ENCODE assay signal across 1 cellular context in the genomic region with DNA sequence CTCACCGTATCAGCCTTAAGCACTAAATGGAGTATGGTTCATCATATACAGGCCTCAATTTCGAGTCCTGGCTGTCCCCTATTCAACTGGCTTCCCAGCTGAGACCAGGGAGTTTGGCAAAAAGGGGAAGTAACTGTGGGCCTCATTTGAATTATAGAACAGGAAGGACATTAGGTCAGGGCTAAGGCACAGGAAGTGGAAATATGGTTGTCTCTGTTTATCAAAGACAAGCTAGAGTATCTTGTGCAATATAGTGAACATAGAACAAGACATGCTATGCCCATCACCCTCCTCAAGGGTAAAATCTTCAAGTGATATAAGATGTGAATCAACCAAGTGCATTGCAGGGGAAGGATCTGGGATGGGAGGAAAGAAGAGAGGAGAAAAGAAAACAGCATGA.
TF ChIP-seq lines count a peak whose summit lies in the region.

No MANE protein-coding gene starts in this region.

TF ChIP-seq in K562, 482 proteins besides CTCF, POLR2A, EP300 and RAD21 (continued from another document and continues in another):
- TF ChIP-seq, protein P1, sequence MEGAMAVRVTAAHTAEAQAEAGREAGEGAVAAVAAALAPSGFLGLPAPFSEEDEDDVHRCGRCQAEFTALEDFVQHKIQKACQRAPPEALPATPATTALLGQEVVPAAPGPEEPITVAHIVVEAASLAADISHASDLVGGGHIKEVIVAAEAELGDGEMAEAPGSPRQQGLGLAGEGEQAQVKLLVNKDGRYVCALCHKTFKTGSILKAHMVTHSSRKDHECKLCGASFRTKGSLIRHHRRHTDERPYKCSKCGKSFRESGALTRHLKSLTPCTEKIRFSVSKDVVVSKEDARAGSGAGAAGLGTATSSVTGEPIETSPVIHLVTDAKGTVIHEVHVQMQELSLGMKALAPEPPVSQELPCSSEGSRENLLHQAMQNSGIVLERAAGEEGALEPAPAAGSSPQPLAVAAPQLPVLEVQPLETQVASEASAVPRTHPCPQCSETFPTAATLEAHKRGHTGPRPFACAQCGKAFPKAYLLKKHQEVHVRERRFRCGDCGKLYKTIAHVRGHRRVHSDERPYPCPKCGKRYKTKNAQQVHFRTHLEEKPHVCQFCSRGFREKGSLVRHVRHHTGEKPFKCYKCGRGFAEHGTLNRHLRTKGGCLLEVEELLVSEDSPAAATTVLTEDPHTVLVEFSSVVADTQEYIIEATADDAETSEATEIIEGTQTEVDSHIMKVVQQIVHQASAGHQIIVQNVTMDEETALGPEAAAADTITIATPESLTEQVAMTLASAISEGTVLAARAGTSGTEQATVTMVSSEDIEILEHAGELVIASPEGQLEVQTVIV (CRISPR knock-in tag; IDR thresholded peaks at IDR 0.05; ENCODE audit: borderline replicate concordance), result no peak
- TF ChIP-seq MAFF (IDR thresholded peaks at IDR 0.05; ENCODE audit: low read length) (no peak), NR2C1 (IDR thresholded peaks at IDR 0.05) (peak; percentile 76), NR2C1 (tag; IDR thresholded peaks at IDR 0.05) (peak; percentile 76), ZNF57 (CRISPR knock-in tag; IDR thresholded peaks at IDR 0.05) (no peak), GTF2E2 (tag; IDR thresholded peaks at IDR 0.05) (0 out of 2 replicates have a peak, but pooled peaks have one; percentile 31), L3MBTL2 (IDR thresholded peaks at IDR 0.05) (peak; percentile 38), ZKSCAN8 (CRISPR knock-in tag; IDR thresholded peaks at IDR 0.05) (no peak), EHMT2 (IDR thresholded peaks at IDR 0.05) (peak; percentile 87), SMAD1 (IDR thresholded peaks at IDR 0.05; ENCODE audit: low read depth, low read length, partially characterized antibody) (no peak), GABPB1 (CRISPR knock-in tag; IDR thresholded peaks at IDR 0.05) (peak; percentile 29; the same call in 1 of the 2 replicates), TRIM24 (IDR thresholded peaks at IDR 0.05) (peak; percentile 27 to 60; a peak in 1 of 4 replicates), ZNF239 (CRISPR knock-in tag; IDR thresholded peaks at IDR 0.05) (no peak), ZNF12 (CRISPR knock-in tag; IDR thresholded peaks at IDR 0.05) (no peak), PRMT5 (CRISPR knock-in tag; IDR thresholded peaks at IDR 0.05) (no peak), NR2C2 (CRISPR knock-in tag; IDR thresholded peaks at IDR 0.05) (no peak), NR2C2 (tag; IDR thresholded peaks at IDR 0.05) (peak; percentile 81), BRF1 (IDR thresholded peaks at IDR 0.05; ENCODE audit: borderline replicate concordance, extremely low read depth, insufficient read length) (no peak), STAT5A (IDR thresholded peaks at IDR 0.05; ENCODE audit: borderline replicate concordance, low read length) (no peak), CEBPG (CRISPR knock-in tag; IDR thresholded peaks at IDR 0.05) (peak; percentile 19; the same call in 1 of the 2 replicates), CEBPG (tag; conservative IDR thresholded peaks at IDR 0.05 in 1 of 2, IDR thresholded peaks at IDR 0.05 in 1 of 2) (peak; percentile 45 to 66; a peak in 3 of 4 replicates), GABPA (tag; conservative IDR thresholded peaks at IDR 0.05; ENCODE audit: low read depth) (peak; percentile 63), KDM4B (IDR thresholded peaks at IDR 0.05; ENCODE audit: borderline replicate concordance in 2 of 2, low read depth in 1 of 2) (no peak)
- TF ChIP-seq, protein P2, sequence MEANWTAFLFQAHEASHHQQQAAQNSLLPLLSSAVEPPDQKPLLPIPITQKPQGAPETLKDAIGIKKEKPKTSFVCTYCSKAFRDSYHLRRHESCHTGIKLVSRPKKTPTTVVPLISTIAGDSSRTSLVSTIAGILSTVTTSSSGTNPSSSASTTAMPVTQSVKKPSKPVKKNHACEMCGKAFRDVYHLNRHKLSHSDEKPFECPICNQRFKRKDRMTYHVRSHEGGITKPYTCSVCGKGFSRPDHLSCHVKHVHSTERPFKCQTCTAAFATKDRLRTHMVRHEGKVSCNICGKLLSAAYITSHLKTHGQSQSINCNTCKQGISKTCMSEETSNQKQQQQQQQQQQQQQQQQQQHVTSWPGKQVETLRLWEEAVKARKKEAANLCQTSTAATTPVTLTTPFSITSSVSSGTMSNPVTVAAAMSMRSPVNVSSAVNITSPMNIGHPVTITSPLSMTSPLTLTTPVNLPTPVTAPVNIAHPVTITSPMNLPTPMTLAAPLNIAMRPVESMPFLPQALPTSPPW (CRISPR knock-in tag; IDR thresholded peaks at IDR 0.05), result 0 out of 2 replicates have a peak, but pooled peaks have one; percentile 9
- TF ChIP-seq, protein P3, sequence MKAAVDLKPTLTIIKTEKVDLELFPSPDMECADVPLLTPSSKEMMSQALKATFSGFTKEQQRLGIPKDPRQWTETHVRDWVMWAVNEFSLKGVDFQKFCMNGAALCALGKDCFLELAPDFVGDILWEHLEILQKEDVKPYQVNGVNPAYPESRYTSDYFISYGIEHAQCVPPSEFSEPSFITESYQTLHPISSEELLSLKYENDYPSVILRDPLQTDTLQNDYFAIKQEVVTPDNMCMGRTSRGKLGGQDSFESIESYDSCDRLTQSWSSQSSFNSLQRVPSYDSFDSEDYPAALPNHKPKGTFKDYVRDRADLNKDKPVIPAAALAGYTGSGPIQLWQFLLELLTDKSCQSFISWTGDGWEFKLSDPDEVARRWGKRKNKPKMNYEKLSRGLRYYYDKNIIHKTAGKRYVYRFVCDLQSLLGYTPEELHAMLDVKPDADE (conservative IDR thresholded peaks at IDR 0.05; ENCODE audit: control insufficient read depth, low read depth, low read length), result no peak
- TF ChIP-seq, protein P4, sequence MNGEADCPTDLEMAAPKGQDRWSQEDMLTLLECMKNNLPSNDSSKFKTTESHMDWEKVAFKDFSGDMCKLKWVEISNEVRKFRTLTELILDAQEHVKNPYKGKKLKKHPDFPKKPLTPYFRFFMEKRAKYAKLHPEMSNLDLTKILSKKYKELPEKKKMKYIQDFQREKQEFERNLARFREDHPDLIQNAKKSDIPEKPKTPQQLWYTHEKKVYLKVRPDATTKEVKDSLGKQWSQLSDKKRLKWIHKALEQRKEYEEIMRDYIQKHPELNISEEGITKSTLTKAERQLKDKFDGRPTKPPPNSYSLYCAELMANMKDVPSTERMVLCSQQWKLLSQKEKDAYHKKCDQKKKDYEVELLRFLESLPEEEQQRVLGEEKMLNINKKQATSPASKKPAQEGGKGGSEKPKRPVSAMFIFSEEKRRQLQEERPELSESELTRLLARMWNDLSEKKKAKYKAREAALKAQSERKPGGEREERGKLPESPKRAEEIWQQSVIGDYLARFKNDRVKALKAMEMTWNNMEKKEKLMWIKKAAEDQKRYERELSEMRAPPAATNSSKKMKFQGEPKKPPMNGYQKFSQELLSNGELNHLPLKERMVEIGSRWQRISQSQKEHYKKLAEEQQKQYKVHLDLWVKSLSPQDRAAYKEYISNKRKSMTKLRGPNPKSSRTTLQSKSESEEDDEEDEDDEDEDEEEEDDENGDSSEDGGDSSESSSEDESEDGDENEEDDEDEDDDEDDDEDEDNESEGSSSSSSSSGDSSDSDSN (IDR thresholded peaks at IDR 0.05; ENCODE audit: borderline replicate concordance in 1 of 2, low read depth in 2 of 2, low read length in 2 of 2), result no peak
- TF ChIP-seq, protein P5, sequence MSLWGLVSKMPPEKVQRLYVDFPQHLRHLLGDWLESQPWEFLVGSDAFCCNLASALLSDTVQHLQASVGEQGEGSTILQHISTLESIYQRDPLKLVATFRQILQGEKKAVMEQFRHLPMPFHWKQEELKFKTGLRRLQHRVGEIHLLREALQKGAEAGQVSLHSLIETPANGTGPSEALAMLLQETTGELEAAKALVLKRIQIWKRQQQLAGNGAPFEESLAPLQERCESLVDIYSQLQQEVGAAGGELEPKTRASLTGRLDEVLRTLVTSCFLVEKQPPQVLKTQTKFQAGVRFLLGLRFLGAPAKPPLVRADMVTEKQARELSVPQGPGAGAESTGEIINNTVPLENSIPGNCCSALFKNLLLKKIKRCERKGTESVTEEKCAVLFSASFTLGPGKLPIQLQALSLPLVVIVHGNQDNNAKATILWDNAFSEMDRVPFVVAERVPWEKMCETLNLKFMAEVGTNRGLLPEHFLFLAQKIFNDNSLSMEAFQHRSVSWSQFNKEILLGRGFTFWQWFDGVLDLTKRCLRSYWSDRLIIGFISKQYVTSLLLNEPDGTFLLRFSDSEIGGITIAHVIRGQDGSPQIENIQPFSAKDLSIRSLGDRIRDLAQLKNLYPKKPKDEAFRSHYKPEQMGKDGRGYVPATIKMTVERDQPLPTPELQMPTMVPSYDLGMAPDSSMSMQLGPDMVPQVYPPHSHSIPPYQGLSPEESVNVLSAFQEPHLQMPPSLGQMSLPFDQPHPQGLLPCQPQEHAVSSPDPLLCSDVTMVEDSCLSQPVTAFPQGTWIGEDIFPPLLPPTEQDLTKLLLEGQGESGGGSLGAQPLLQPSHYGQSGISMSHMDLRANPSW (CRISPR knock-in tag; IDR thresholded peaks at IDR 0.05), result no peak
- TF ChIP-seq, protein P6, sequence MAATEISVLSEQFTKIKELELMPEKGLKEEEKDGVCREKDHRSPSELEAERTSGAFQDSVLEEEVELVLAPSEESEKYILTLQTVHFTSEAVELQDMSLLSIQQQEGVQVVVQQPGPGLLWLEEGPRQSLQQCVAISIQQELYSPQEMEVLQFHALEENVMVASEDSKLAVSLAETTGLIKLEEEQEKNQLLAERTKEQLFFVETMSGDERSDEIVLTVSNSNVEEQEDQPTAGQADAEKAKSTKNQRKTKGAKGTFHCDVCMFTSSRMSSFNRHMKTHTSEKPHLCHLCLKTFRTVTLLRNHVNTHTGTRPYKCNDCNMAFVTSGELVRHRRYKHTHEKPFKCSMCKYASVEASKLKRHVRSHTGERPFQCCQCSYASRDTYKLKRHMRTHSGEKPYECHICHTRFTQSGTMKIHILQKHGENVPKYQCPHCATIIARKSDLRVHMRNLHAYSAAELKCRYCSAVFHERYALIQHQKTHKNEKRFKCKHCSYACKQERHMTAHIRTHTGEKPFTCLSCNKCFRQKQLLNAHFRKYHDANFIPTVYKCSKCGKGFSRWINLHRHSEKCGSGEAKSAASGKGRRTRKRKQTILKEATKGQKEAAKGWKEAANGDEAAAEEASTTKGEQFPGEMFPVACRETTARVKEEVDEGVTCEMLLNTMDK (IDR thresholded peaks at IDR 0.05; ENCODE audit: borderline replicate concordance, insufficient read depth, low read depth, low read length, poor library complexity, severe bottlenecking), result no peak
- TF ChIP-seq, protein P7, sequence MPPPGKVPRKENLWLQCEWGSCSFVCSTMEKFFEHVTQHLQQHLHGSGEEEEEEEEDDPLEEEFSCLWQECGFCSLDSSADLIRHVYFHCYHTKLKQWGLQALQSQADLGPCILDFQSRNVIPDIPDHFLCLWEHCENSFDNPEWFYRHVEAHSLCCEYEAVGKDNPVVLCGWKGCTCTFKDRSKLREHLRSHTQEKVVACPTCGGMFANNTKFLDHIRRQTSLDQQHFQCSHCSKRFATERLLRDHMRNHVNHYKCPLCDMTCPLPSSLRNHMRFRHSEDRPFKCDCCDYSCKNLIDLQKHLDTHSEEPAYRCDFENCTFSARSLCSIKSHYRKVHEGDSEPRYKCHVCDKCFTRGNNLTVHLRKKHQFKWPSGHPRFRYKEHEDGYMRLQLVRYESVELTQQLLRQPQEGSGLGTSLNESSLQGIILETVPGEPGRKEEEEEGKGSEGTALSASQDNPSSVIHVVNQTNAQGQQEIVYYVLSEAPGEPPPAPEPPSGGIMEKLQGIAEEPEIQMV (tag; conservative IDR thresholded peaks at IDR 0.05; ENCODE audit: low read depth), result no peak
- TF ChIP-seq, protein P8, sequence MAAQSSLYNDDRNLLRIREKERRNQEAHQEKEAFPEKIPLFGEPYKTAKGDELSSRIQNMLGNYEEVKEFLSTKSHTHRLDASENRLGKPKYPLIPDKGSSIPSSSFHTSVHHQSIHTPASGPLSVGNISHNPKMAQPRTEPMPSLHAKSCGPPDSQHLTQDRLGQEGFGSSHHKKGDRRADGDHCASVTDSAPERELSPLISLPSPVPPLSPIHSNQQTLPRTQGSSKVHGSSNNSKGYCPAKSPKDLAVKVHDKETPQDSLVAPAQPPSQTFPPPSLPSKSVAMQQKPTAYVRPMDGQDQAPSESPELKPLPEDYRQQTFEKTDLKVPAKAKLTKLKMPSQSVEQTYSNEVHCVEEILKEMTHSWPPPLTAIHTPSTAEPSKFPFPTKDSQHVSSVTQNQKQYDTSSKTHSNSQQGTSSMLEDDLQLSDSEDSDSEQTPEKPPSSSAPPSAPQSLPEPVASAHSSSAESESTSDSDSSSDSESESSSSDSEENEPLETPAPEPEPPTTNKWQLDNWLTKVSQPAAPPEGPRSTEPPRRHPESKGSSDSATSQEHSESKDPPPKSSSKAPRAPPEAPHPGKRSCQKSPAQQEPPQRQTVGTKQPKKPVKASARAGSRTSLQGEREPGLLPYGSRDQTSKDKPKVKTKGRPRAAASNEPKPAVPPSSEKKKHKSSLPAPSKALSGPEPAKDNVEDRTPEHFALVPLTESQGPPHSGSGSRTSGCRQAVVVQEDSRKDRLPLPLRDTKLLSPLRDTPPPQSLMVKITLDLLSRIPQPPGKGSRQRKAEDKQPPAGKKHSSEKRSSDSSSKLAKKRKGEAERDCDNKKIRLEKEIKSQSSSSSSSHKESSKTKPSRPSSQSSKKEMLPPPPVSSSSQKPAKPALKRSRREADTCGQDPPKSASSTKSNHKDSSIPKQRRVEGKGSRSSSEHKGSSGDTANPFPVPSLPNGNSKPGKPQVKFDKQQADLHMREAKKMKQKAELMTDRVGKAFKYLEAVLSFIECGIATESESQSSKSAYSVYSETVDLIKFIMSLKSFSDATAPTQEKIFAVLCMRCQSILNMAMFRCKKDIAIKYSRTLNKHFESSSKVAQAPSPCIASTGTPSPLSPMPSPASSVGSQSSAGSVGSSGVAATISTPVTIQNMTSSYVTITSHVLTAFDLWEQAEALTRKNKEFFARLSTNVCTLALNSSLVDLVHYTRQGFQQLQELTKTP (IDR thresholded peaks at IDR 0.05; ENCODE audit: low read depth in 1 of 2, partially characterized antibody in 2 of 2), result no peak
